Comparison of ENCODE assay signal across 8 cellular contexts in genomic region chr3:172750368-172751187, GRCh38. TPM values are rescaled to one million over a fixed set of nuclear protein-coding genes. Genes with fewer than 3 reads are reported as not detected.
A peak's percentile ranks its signal among the peaks of the same experiment; 100 is the strongest.
DNase-seq lines count a peak whose midpoint lies in the region; ATAC-seq and TF ChIP-seq lines count a peak whose summit lies in the region.

ECT2 (plus strand) TSS chr3:172750726; CDS start chr3:172754531, 3,805 bp downstream.

- no peaks in the 10 kb centered on the region for H4K20me1 ChIP-seq in smooth muscle cell (ENCODE audit: low read depth)

- in situ Hi-C loops in GM18951 (cut with MboI; ENCODE audit: low sequenced_read_pairs, unreplicated experiment) = no loop called here

- H3K27ac Mint-ChIP-seq in WTC11 = peak within 1 kb of the TSS; percentile 99

- H3K4me3 ChIP-seq in AG09309 (ENCODE audit: control insufficient read depth, low read depth, low read length) (peak within 1 kb of the TSS; percentile 74), smooth muscle cell (peak within 1 kb of the TSS; percentile 99)

- TF ChIP-seq POLR2A in GM18951 (IDR thresholded peaks at IDR 0.05; ENCODE audit: extremely low read depth, insufficient read depth, insufficient read length) = peak; percentile 69

- H3K9me3 Mint-ChIP-seq in WTC11 = peaks cover 4% of the 10 kb centered on the region; the same call in 1 of the 2 replicates

- peak; percentile 98 for DNase-seq in AG09309 (ENCODE audit: low read depth)
- DNase-seq in NCI-H226 = peak; percentile 99
- peak; percentile 98 for DNase-seq in WTC11 (ENCODE audit: low spot score)
- peak; percentile 75 to 100 (median 98) for DNase-seq in caudate nucleus (lab: John Stamatoyannopoulos, UW)
- DNase-seq in iPS-NIHi7 (ENCODE audit: extremely low spot score) = peak; percentile 98
- peak; percentile 80 for DNase-seq in smooth muscle cell (lab: John Stamatoyannopoulos, UW; ENCODE audit: unreplicated experiment)

- no peaks in the 10 kb centered on the region for H3K27me3 ChIP-seq in smooth muscle cell (ENCODE audit: low read depth)

- 2% methylated on average over 48 of the region's 50 CpGs for WGBS in smooth muscle cell (ENCODE audit: low lambda C conversion rate)

- H3K27me3 Mint-ChIP-seq in WTC11 (ENCODE audit: low read depth) = no peaks in the 10 kb centered on the region

- H3K9me3 ChIP-seq in smooth muscle cell (replicated peaks; ENCODE audit: low read depth) = no peaks in the 10 kb centered on the region

- H3K4me1 Mint-ChIP-seq in WTC11 = peaks cover 46% of the 10 kb centered on the region

- peaks cover 39% of the 10 kb centered on the region for H3K79me2 ChIP-seq in smooth muscle cell (ENCODE audit: low read depth)

- peaks cover 24% of the 10 kb centered on the region for H3K36me3 Mint-ChIP-seq in WTC11

- no peaks in the 10 kb centered on the region for H3K36me3 ChIP-seq in smooth muscle cell (ENCODE audit: low read depth)

- TF ChIP-seq CTCF in AG09309 (IDR thresholded peaks at IDR 0.05; ENCODE audit: control insufficient read depth, insufficient read depth, low read depth, low read length, missing control alignments) (peak; percentile 84), WTC11 (IDR thresholded peaks at IDR 0.05) (peak; percentile 42; the same call in 1 of the 2 replicates), smooth muscle cell (IDR thresholded peaks at IDR 0.05; ENCODE audit: borderline replicate concordance, insufficient read depth, poor library complexity, severe bottlenecking) (peak; percentile 49)

- H2AFZ ChIP-seq in smooth muscle cell (ENCODE audit: low read depth) = peak within 1 kb of the TSS; percentile 99

- peaks cover 12% of the 10 kb centered on the region for H3K4me1 ChIP-seq in smooth muscle cell (ENCODE audit: low read depth)

- H3K27ac ChIP-seq in caudate nucleus (ENCODE audit: low read depth, low read length) = peak within 1 kb of the TSS; percentile 48
- peak within 1 kb of the TSS; percentile 82 for H3K27ac ChIP-seq in smooth muscle cell (ENCODE audit: low read depth)

- CTCF ChIA-PET in WTC11 (lab: Charles Lee) = interaction anchor here (0.7 to 2.3 kb wide), 13 partner anchors 13 to 421 kb away, joined by 3 to 27 read pairs (median 3); partner anchors contain the start of gene NCEH1

- no peaks in the 10 kb centered on the region for H3F3A ChIP-seq in smooth muscle cell (ENCODE audit: low read depth)

- H3K9ac ChIP-seq in smooth muscle cell (ENCODE audit: low read depth) = peak within 1 kb of the TSS; percentile 94

- POLR2A ChIA-PET in WTC11 (lab: Charles Lee) = interaction anchor here (0.6 to 1.1 kb wide), 7 partner anchors 15 to 1526 kb away, joined by 3 to 4 read pairs (median 4); no protein-coding TSS in a partner anchor

- peak within 1 kb of the TSS; percentile 97 for H3K4me3 Mint-ChIP-seq in WTC11

- ATAC-seq in HG03196 (IDR thresholded peaks at IDR 0.05; ENCODE audit: unreplicated experiment) (peak; percentile 98), WTC11 (peak; percentile 98)

- H3K4me2 ChIP-seq in smooth muscle cell = peak within 1 kb of the TSS; percentile 93

TF ChIP-seq in WTC11, 78 proteins besides CTCF, POLR2A, EP300 and RAD21 (continues in another document):
- no peak for TF ChIP-seq ZNF263 (CRISPR knock-in tag; IDR thresholded peaks at IDR 0.05; ENCODE audit: low read depth)
- TF ChIP-seq CREB1 (CRISPR knock-in tag; IDR thresholded peaks at IDR 0.05) = no peak
- TF ChIP-seq NFYB (CRISPR knock-in tag; conservative IDR thresholded peaks at IDR 0.05; ENCODE audit: low read depth) = peak; percentile 91
- TF ChIP-seq ZNF121 (CRISPR knock-in tag; IDR thresholded peaks at IDR 0.05) = no peak
- no peak for TF ChIP-seq NR3C1 (CRISPR knock-in tag; conservative IDR thresholded peaks at IDR 0.05; ENCODE audit: low read depth)
- TF ChIP-seq ZNF219 (CRISPR knock-in tag; IDR thresholded peaks at IDR 0.05; ENCODE audit: borderline replicate concordance) = no peak
- TF ChIP-seq ZNF532 (CRISPR knock-in tag; IDR thresholded peaks at IDR 0.05; ENCODE audit: borderline replicate concordance) = no peak
- no peak for TF ChIP-seq ERG (CRISPR knock-in tag; IDR thresholded peaks at IDR 0.05)
- 0 out of 2 replicates have a peak, but pooled peaks have one; percentile 22 for TF ChIP-seq ZBTB43 (CRISPR knock-in tag; IDR thresholded peaks at IDR 0.05)
- no peak for TF ChIP-seq MLX (CRISPR knock-in tag; IDR thresholded peaks at IDR 0.05)
- no peak for TF ChIP-seq CDX4 (CRISPR knock-in tag; IDR thresholded peaks at IDR 0.05; ENCODE audit: borderline replicate concordance)
- no peak for TF ChIP-seq NFE2L1 (CRISPR knock-in tag; IDR thresholded peaks at IDR 0.05)
- no peak for TF ChIP-seq HMGA2 (CRISPR knock-in tag; IDR thresholded peaks at IDR 0.05)
- 0 out of 2 replicates have a peak, but pooled peaks have one; percentile 47 for TF ChIP-seq ETV6 (CRISPR knock-in tag; IDR thresholded peaks at IDR 0.05)
- TF ChIP-seq CBFB (CRISPR knock-in tag; IDR thresholded peaks at IDR 0.05; ENCODE audit: low read depth) = no peak
- TF ChIP-seq FOXP1 (CRISPR knock-in tag; IDR thresholded peaks at IDR 0.05; ENCODE audit: borderline replicate concordance) = no peak
- peak; percentile 51; the same call in 1 of the 2 replicates for TF ChIP-seq FOXK1 (CRISPR knock-in tag; IDR thresholded peaks at IDR 0.05)

RNA-seq across cellular contexts. Expression of gene ECT2, which starts in this region (rescaled TPM):
- total RNA-seq in WTC11 (2021) = 80.9 to 97.7 TPM (median 84.3 TPM) in 3 replicates
- 20.3 and 32.1 TPM in 2 replicates for total RNA-seq in smooth muscle cell
- 6.3 and 10.9 TPM in 2 replicates for polyA plus RNA-seq in smooth muscle cell

Comparison
In these comparisons a context has a peak if more than half of its experiments do, and no peak if none do; other contexts are left out.
1. Peak in every context shown above with its lines: DNase-seq, ATAC-seq, H3K4me3 ChIP-seq and H3K27ac ChIP-seq.